In the genomic region with DNA sequence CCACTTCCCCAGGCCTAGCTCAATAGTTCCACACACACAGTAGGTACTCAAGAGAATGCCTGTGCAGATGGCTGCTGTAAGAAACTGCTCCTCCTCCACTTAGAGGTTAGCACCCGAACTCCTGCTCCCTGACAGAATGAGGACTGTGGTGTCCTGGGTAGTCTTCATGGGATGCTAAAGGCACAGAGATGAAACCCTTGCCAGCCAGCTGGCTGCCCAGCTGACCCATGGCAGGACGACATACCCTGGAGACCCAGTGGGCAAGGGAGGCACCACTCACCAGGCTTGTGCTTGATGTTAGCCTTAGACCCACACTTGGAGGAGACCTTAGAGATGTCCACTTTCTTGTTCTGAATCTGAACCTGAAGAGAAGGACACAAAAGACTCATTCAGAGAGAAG, we compare ENCODE assay signal across 15 cellular contexts. TPM values are rescaled to one million over a fixed set of nuclear protein-coding genes. Genes with fewer than 3 reads are reported as not detected.
DNase-seq lines count a peak whose midpoint lies in the region; ATAC-seq and TF ChIP-seq lines count a peak whose summit lies in the region.
"Had no signal": no experiment of that assay in that cellular context is flagged by ENCODE, and none has a peak within 500 bp of the region (broad histone marks: within the 10 kb centered on the region; RNA-seq: fewer than 3 reads in every experiment).

No MANE protein-coding gene starts in this region.

- peak; percentile 1 for DNase-seq in natural killer cell treated with Interleukin-12 subunit alpha and Interleukin-12 subunit beta and Interleukin-15 and Interleukin-18, amount 100 ng/mL, for 72 hours (ENCODE audit: low spot score)
- DNase-seq in natural killer cell = no peak
- peak; percentile 48 for DNase-seq in osteoblast (ENCODE audit: insufficient read length, low spot score, missing footprints)
- peak; percentile 25 for DNase-seq in upper lobe of right lung
- DNase-seq in activated T-helper 1 cell treated with anti-CD3 and anti-CD28 coated beads, Interleukin-12 subunit alpha, Interleukin-12 subunit beta, Interleukin-2, Interleukin-4 antibody, amounts not matched to agents 30 ng/mL and 10 ng/mL and 1 ng/mL, durations not matched to agents 14 hours and 24 hours and 36 hours (ENCODE audit: low spot score) = no peak
- DNase-seq: BE2C, MG63, NCI-H1417 treated with DMSO at 0.1 percent for 48 hours, NCI-H187, NCI-H446, NCI-H526 treated with DMSO at 0.1 percent for 48 hours, SHP77 treated with DMSO at 0.1 percent for 48 hours had no signal

- TF ChIP-seq CTCF in natural killer cell (IDR thresholded peaks at IDR 0.05) (no peak), brain (conservative IDR thresholded peaks at IDR 0.05) (no peak), osteoblast (IDR thresholded peaks at IDR 0.05; ENCODE audit: extremely low read depth, low read depth, low read length) (no peak), upper lobe of right lung (IDR thresholded peaks at IDR 0.05) (no peak)

- no peaks in the 10 kb centered on the region for H3K9me3 ChIP-seq in osteoblast (ENCODE audit: low read depth, low read length)
- no peaks in the 10 kb centered on the region for H3K9me3 ChIP-seq in upper lobe of right lung
- H3K9me3 ChIP-seq: BE2C, MG63 had no signal

- intact Hi-C loops in natural killer cell (cut with micrococcal nuclease) = no loop called here
- intact Hi-C loops in upper lobe of right lung (cut with DNase I) = no loop called here
- intact Hi-C loops in activated T-helper 1 cell treated with anti-CD3 and anti-CD28 coated beads, Interleukin-12 subunit alpha, Interleukin-12 subunit beta, Interleukin-2, Interleukin-4 antibody, amounts not matched to agents 30 ng/mL and 10 ng/mL and 1 ng/mL, durations not matched to agents 14 hours and 24 hours and 36 hours (cut with micrococcal nuclease) = no loop called here

- ATAC-seq in natural killer cell treated with Interleukin-12 subunit alpha and Interleukin-12 subunit beta and Interleukin-15 and Interleukin-18, amount 100 ng/mL, for 72 hours = no peak
- ATAC-seq in natural killer cell (no peak), upper lobe of right lung (no peak), GM21825 (IDR thresholded peaks at IDR 0.05; ENCODE audit: unreplicated experiment) (no peak)
- ATAC-seq: K562 had no signal

- H3K36me3 ChIP-seq in osteoblast (ENCODE audit: insufficient read depth, low read length) (peaks cover 68% of the 10 kb centered on the region), upper lobe of right lung (peaks cover 66% of the 10 kb centered on the region)
- H3K36me3 ChIP-seq: BE2C had no signal

- H3K4me1 Mint-ChIP-seq in natural killer cell treated with Interleukin-12 subunit alpha and Interleukin-12 subunit beta and Interleukin-15 and Interleukin-18, amount 100 ng/mL, for 72 hours (ENCODE audit: low read depth in 2 of 2) = no peaks in the 10 kb centered on the region
- H3K4me1 Mint-ChIP-seq in natural killer cell (no peaks in the 10 kb centered on the region), brain (no peaks in the 10 kb centered on the region)
- no peaks in the 10 kb centered on the region for H3K4me1 Mint-ChIP-seq in activated T-helper 1 cell treated with anti-CD3 and anti-CD28 coated beads, Interleukin-12 subunit alpha, Interleukin-12 subunit beta, Interleukin-2, Interleukin-4 antibody, amounts not matched to agents 30 ng/mL and 10 ng/mL and 1 ng/mL, durations not matched to agents 14 hours and 24 hours and 36 hours (ENCODE audit: low read depth)

- H3K4me3 ChIP-seq in osteoblast (ENCODE audit: insufficient read depth, low read length) (no peak overlapping the region), upper lobe of right lung (no peak overlapping the region)
- H3K4me3 ChIP-seq: K562, MG63 had no signal

- H2AFZ ChIP-seq in osteoblast (ENCODE audit: low read length) = no peak overlapping the region

- no peak overlapping the region for H3K4me3 Mint-ChIP-seq in natural killer cell treated with Interleukin-12 subunit alpha and Interleukin-12 subunit beta and Interleukin-15 and Interleukin-18, amount 100 ng/mL, for 72 hours
- H3K4me3 Mint-ChIP-seq in natural killer cell (no peak overlapping the region), brain (no peak overlapping the region)
- H3K4me3 Mint-ChIP-seq in activated T-helper 1 cell treated with anti-CD3 and anti-CD28 coated beads, Interleukin-12 subunit alpha, Interleukin-12 subunit beta, Interleukin-2, Interleukin-4 antibody, amounts not matched to agents 30 ng/mL and 10 ng/mL and 1 ng/mL, durations not matched to agents 14 hours and 24 hours and 36 hours = no peak overlapping the region

- no peak overlapping the region for H3K27ac Mint-ChIP-seq in natural killer cell treated with Interleukin-12 subunit alpha and Interleukin-12 subunit beta and Interleukin-15 and Interleukin-18, amount 100 ng/mL, for 72 hours
- H3K27ac Mint-ChIP-seq in natural killer cell = no peak overlapping the region
- H3K27ac Mint-ChIP-seq in brain = peak overlapping the region in 3 of 5 experiments; percentile 31 to 40 (median 38)
- no peak overlapping the region for H3K27ac Mint-ChIP-seq in activated T-helper 1 cell treated with anti-CD3 and anti-CD28 coated beads, Interleukin-12 subunit alpha, Interleukin-12 subunit beta, Interleukin-2, Interleukin-4 antibody, amounts not matched to agents 30 ng/mL and 10 ng/mL and 1 ng/mL, durations not matched to agents 14 hours and 24 hours and 36 hours

- no peaks in the 10 kb centered on the region for H3K36me3 Mint-ChIP-seq in natural killer cell treated with Interleukin-12 subunit alpha and Interleukin-12 subunit beta and Interleukin-15 and Interleukin-18, amount 100 ng/mL, for 72 hours
- no peaks in the 10 kb centered on the region for H3K36me3 Mint-ChIP-seq in natural killer cell
- peaks cover 63% of the 10 kb centered on the region for H3K36me3 Mint-ChIP-seq in brain
- peaks cover 12% of the 10 kb centered on the region for H3K36me3 Mint-ChIP-seq in activated T-helper 1 cell treated with anti-CD3 and anti-CD28 coated beads, Interleukin-12 subunit alpha, Interleukin-12 subunit beta, Interleukin-2, Interleukin-4 antibody, amounts not matched to agents 30 ng/mL and 10 ng/mL and 1 ng/mL, durations not matched to agents 14 hours and 24 hours and 36 hours (ENCODE audit: low read depth)

- H3K27me3 ChIP-seq in osteoblast (ENCODE audit: insufficient read depth, low read length) (no peaks in the 10 kb centered on the region), upper lobe of right lung (no peaks in the 10 kb centered on the region)
- H3K27me3 ChIP-seq: BE2C, MG63 had no signal

- H3K4me2 ChIP-seq in osteoblast (ENCODE audit: insufficient read depth, low read length) = no peak overlapping the region

- no peak overlapping the region for H3K27ac ChIP-seq in osteoblast (ENCODE audit: low read depth, low read length)
- H3K27ac ChIP-seq in upper lobe of right lung = no peak overlapping the region

- no peaks in the 10 kb centered on the region for H3K9me3 Mint-ChIP-seq in natural killer cell treated with Interleukin-12 subunit alpha and Interleukin-12 subunit beta and Interleukin-15 and Interleukin-18, amount 100 ng/mL, for 72 hours
- H3K9me3 Mint-ChIP-seq in natural killer cell (no peaks in the 10 kb centered on the region), brain (no peaks in the 10 kb centered on the region)
- no peaks in the 10 kb centered on the region for H3K9me3 Mint-ChIP-seq in activated T-helper 1 cell treated with anti-CD3 and anti-CD28 coated beads, Interleukin-12 subunit alpha, Interleukin-12 subunit beta, Interleukin-2, Interleukin-4 antibody, amounts not matched to agents 30 ng/mL and 10 ng/mL and 1 ng/mL, durations not matched to agents 14 hours and 24 hours and 36 hours

- H4K20me1 ChIP-seq in osteoblast (ENCODE audit: insufficient read depth, low read length) = peaks cover 6% of the 10 kb centered on the region

- H3K4me1 ChIP-seq in osteoblast (ENCODE audit: insufficient read depth, low read length) (no peaks in the 10 kb centered on the region), upper lobe of right lung (no peaks in the 10 kb centered on the region)
- H3K4me1 ChIP-seq: BE2C had no signal

- no peaks in the 10 kb centered on the region for H3K27me3 Mint-ChIP-seq in natural killer cell treated with Interleukin-12 subunit alpha and Interleukin-12 subunit beta and Interleukin-15 and Interleukin-18, amount 100 ng/mL, for 72 hours
- H3K27me3 Mint-ChIP-seq in natural killer cell (ENCODE audit: low read depth in 2 of 2) = no peaks in the 10 kb centered on the region
- peaks cover 2% of the 10 kb centered on the region for H3K27me3 Mint-ChIP-seq in brain
- no peaks in the 10 kb centered on the region for H3K27me3 Mint-ChIP-seq in activated T-helper 1 cell treated with anti-CD3 and anti-CD28 coated beads, Interleukin-12 subunit alpha, Interleukin-12 subunit beta, Interleukin-2, Interleukin-4 antibody, amounts not matched to agents 30 ng/mL and 10 ng/mL and 1 ng/mL, durations not matched to agents 14 hours and 24 hours and 36 hours (ENCODE audit: insufficient read depth)

- H3K79me2 ChIP-seq in osteoblast (ENCODE audit: insufficient read depth, low read length) = no peaks in the 10 kb centered on the region

RNA-seq across cellular contexts. Expression of gene DHX30, which starts 54.2 kb away (rescaled TPM):
- 100 to 1,000 TPM; 101 to 177 TPM for total RNA-seq in natural killer cell treated with Interleukin-12 subunit alpha and Interleukin-12 subunit beta and Interleukin-15 and Interleukin-18, amount 100 ng/mL, for 72 hours
- 10 to 100 TPM; 72.0 to 83.4 (median 82.1) TPM for total RNA-seq in natural killer cell
- 55.1 TPM for polyA plus RNA-seq in brain (ENCODE audit: insufficient read depth, low read depth, low replicate concordance)
- total RNA-seq in osteoblast = 56.6 and 59.4 TPM in 2 replicates
- 62.0 TPM for total RNA-seq in upper lobe of right lung
- 149 and 154 TPM in 2 replicates for total RNA-seq in activated T-helper 1 cell treated with anti-CD3 and anti-CD28 coated beads, Interleukin-12 subunit alpha, Interleukin-12 subunit beta, Interleukin-2, Interleukin-4 antibody, amounts not matched to agents 30 ng/mL and 10 ng/mL and 1 ng/mL, durations not matched to agents 14 hours and 24 hours and 36 hours

Comparison
In these comparisons a context has a peak if more than half of its experiments do, and no peak if none do; other contexts are left out.
1. DNase-seq: peak in natural killer cell treated with Interleukin-12 subunit alpha and Interleukin-12 subunit beta and Interleukin-15 and Interleukin-18, amount 100 ng/mL, for 72 hours (single experiment), osteoblast (single experiment) and upper lobe of right lung (single experiment); none in natural killer cell (single experiment) and activated T-helper 1 cell treated with anti-CD3 and anti-CD28 coated beads, Interleukin-12 subunit alpha, Interleukin-12 subunit beta, Interleukin-2, Interleukin-4 antibody, amounts not matched to agents 30 ng/mL and 10 ng/mL and 1 ng/mL, durations not matched to agents 14 hours and 24 hours and 36 hours (single experiment).
2. H3K27ac Mint-ChIP-seq: peak in brain (3 of 5); none in natural killer cell treated with Interleukin-12 subunit alpha and Interleukin-12 subunit beta and Interleukin-15 and Interleukin-18, amount 100 ng/mL, for 72 hours (0 of 2), natural killer cell (0 of 2) and activated T-helper 1 cell treated with anti-CD3 and anti-CD28 coated beads, Interleukin-12 subunit alpha, Interleukin-12 subunit beta, Interleukin-2, Interleukin-4 antibody, amounts not matched to agents 30 ng/mL and 10 ng/mL and 1 ng/mL, durations not matched to agents 14 hours and 24 hours and 36 hours (single experiment).